Comparison of ENCODE assay signal across 6 cellular contexts in the genomic region with DNA sequence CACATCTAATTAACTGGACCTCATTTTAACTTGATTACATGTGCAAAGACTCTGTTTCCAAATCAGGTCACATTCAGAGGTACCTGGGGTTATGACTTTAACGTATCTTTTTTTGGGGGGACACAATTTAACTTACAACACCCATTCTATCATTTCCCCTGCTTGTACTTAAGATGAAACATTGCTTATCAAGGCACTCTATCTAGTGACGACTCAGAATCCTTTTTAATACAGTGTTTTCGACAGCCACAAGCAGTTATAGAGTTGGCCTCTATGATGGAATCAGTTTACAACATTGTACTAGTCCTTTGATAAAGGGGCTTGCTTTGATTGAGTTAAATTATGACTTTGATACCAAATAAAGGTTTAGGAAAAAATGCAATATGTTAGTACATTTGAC.
"Had no signal": no experiment of that assay in that cellular context is flagged by ENCODE, and none has a peak within 500 bp of the region (broad histone marks: within the 10 kb centered on the region; RNA-seq: fewer than 3 reads in every experiment).

No MANE protein-coding gene starts in this region.

- H3K27ac ChIP-seq: HL-60 had no signal

- DNase-seq: IMR-90, KBM-7 had no signal

- H3K9me3 Mint-ChIP-seq: IgD-negative memory B cell had no signal

- ATAC-seq: HepG2, K562 had no signal

- H3K4me3 Mint-ChIP-seq: IgD-negative memory B cell had no signal

- H3K27me3 Mint-ChIP-seq: IgD-negative memory B cell had no signal

- H3K4me3 ChIP-seq: K562 had no signal
